ENCODE assay signal across 1 cellular context in genomic region chr18:9435041-9435440, GRCh38.
A peak's percentile ranks its signal among the peaks of the same experiment; 100 is the strongest.
TF ChIP-seq lines count a peak whose summit lies in the region.

No MANE protein-coding gene starts in this region.

TF ChIP-seq in K562, 482 proteins besides CTCF, POLR2A, EP300 and RAD21:
- TF ChIP-seq SRSF1 (IDR thresholded peaks at IDR 0.05; ENCODE audit: low read depth, low read length) (no peak), ZBTB33 (CRISPR knock-in tag; IDR thresholded peaks at IDR 0.05) (peak; percentile 72; the same call in 1 of the 2 replicates)
TF ChIP-seq in K562: peak in this region for 1.
